In the genomic region with DNA sequence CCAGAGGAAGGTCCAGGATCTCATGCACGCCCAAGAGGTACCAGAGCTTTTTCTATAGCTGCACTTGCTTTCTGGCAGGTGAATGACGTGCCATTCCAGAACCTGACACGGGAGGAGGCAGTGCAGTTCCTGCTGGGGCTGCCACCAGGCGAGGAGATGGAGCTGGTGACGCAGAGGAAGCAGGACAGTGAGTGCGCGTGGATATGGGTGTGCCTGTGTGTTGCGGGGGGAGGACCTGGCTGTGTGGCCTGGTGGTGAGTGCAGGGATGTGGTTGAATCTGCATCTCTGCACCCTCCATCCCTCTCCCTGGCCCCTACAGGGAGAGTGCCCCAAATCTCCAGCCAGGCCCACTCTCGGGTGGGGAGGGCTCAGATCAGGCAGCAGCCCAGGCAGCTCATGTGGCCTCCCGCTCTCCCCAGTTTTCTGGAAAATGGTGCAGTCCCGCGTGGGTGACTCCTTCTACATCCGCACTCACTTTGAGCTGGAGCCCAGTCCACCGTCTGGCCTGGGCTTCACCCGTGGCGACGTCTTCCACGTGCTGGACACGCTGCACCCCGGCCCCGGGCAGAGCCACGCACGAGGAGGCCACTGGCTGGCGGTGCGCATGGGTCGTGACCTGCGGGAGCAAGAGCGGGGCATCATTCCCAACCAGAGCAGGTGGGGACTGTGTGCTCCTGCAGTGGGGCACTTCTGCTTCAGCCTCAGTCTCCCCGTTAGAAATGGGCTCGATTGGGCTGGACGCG, we compare ENCODE assay signal across 1 cellular context.
TF ChIP-seq lines count a peak whose summit lies in the region.

No MANE protein-coding gene starts in this region.

TF ChIP-seq in SK-N-SH, 30 proteins besides CTCF, POLR2A, EP300 and RAD21:
- TF ChIP-seq TCF12 (IDR thresholded peaks at IDR 0.05) = no peak
- no peak for TF ChIP-seq JUND (IDR thresholded peaks at IDR 0.05)
- no peak for TF ChIP-seq RXRA (IDR thresholded peaks at IDR 0.05; ENCODE audit: borderline replicate concordance, low read depth)
- TF ChIP-seq, protein P1, sequence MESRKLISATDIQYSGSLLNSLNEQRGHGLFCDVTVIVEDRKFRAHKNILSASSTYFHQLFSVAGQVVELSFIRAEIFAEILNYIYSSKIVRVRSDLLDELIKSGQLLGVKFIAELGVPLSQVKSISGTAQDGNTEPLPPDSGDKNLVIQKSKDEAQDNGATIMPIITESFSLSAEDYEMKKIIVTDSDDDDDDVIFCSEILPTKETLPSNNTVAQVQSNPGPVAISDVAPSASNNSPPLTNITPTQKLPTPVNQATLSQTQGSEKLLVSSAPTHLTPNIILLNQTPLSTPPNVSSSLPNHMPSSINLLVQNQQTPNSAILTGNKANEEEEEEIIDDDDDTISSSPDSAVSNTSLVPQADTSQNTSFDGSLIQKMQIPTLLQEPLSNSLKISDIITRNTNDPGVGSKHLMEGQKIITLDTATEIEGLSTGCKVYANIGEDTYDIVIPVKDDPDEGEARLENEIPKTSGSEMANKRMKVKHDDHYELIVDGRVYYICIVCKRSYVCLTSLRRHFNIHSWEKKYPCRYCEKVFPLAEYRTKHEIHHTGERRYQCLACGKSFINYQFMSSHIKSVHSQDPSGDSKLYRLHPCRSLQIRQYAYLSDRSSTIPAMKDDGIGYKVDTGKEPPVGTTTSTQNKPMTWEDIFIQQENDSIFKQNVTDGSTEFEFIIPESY (IDR thresholded peaks at IDR 0.05; ENCODE audit: borderline replicate concordance, low read depth) = no peak
- no peak for TF ChIP-seq SIN3A (IDR thresholded peaks at IDR 0.05; ENCODE audit: borderline replicate concordance, low read depth, low read length)
- TF ChIP-seq FOXM1 (IDR thresholded peaks at IDR 0.05; ENCODE audit: low read depth) = no peak
- TF ChIP-seq, protein P2, sequence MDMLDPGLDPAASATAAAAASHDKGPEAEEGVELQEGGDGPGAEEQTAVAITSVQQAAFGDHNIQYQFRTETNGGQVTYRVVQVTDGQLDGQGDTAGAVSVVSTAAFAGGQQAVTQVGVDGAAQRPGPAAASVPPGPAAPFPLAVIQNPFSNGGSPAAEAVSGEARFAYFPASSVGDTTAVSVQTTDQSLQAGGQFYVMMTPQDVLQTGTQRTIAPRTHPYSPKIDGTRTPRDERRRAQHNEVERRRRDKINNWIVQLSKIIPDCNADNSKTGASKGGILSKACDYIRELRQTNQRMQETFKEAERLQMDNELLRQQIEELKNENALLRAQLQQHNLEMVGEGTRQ (IDR thresholded peaks at IDR 0.05; ENCODE audit: borderline replicate concordance, low read depth, low read length) = no peak
- TF ChIP-seq NFIC (IDR thresholded peaks at IDR 0.05; ENCODE audit: borderline replicate concordance) = no peak
- TF ChIP-seq RFX5 (IDR thresholded peaks at IDR 0.05; ENCODE audit: low read length) = no peak
- TF ChIP-seq, protein P3, sequence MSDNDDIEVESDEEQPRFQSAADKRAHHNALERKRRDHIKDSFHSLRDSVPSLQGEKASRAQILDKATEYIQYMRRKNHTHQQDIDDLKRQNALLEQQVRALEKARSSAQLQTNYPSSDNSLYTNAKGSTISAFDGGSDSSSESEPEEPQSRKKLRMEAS (IDR thresholded peaks at IDR 0.05; ENCODE audit: low read depth) = no peak
- TF ChIP-seq ELF1 (IDR thresholded peaks at IDR 0.05) = no peak
- no peak for TF ChIP-seq RCOR1 (IDR thresholded peaks at IDR 0.05; ENCODE audit: low read length)
- TF ChIP-seq, protein P4, sequence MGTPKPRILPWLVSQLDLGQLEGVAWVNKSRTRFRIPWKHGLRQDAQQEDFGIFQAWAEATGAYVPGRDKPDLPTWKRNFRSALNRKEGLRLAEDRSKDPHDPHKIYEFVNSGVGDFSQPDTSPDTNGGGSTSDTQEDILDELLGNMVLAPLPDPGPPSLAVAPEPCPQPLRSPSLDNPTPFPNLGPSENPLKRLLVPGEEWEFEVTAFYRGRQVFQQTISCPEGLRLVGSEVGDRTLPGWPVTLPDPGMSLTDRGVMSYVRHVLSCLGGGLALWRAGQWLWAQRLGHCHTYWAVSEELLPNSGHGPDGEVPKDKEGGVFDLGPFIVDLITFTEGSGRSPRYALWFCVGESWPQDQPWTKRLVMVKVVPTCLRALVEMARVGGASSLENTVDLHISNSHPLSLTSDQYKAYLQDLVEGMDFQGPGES (IDR thresholded peaks at IDR 0.05; ENCODE audit: low read depth, low read length) = no peak
- no peak for TF ChIP-seq CHD2 (IDR thresholded peaks at IDR 0.05; ENCODE audit: low read length, partially characterized antibody)
- TF ChIP-seq, protein P5, sequence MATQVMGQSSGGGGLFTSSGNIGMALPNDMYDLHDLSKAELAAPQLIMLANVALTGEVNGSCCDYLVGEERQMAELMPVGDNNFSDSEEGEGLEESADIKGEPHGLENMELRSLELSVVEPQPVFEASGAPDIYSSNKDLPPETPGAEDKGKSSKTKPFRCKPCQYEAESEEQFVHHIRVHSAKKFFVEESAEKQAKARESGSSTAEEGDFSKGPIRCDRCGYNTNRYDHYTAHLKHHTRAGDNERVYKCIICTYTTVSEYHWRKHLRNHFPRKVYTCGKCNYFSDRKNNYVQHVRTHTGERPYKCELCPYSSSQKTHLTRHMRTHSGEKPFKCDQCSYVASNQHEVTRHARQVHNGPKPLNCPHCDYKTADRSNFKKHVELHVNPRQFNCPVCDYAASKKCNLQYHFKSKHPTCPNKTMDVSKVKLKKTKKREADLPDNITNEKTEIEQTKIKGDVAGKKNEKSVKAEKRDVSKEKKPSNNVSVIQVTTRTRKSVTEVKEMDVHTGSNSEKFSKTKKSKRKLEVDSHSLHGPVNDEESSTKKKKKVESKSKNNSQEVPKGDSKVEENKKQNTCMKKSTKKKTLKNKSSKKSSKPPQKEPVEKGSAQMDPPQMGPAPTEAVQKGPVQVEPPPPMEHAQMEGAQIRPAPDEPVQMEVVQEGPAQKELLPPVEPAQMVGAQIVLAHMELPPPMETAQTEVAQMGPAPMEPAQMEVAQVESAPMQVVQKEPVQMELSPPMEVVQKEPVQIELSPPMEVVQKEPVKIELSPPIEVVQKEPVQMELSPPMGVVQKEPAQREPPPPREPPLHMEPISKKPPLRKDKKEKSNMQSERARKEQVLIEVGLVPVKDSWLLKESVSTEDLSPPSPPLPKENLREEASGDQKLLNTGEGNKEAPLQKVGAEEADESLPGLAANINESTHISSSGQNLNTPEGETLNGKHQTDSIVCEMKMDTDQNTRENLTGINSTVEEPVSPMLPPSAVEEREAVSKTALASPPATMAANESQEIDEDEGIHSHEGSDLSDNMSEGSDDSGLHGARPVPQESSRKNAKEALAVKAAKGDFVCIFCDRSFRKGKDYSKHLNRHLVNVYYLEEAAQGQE (IDR thresholded peaks at IDR 0.05; ENCODE audit: low read depth, low read length) = no peak
- no peak for TF ChIP-seq MXI1 (IDR thresholded peaks at IDR 0.05; ENCODE audit: low read depth, low read length)
- no peak for TF ChIP-seq FOXJ3 (CRISPR knock-in tag; IDR thresholded peaks at IDR 0.05)
- TF ChIP-seq EZH2phosphoT487 (IDR thresholded peaks at IDR 0.05; ENCODE audit: borderline replicate concordance, low read depth) = no peak
TF ChIP-seq in SK-N-SH: peak in this region for 0.
